9 cellular contexts compared by ENCODE assay signal in the genomic region with DNA sequence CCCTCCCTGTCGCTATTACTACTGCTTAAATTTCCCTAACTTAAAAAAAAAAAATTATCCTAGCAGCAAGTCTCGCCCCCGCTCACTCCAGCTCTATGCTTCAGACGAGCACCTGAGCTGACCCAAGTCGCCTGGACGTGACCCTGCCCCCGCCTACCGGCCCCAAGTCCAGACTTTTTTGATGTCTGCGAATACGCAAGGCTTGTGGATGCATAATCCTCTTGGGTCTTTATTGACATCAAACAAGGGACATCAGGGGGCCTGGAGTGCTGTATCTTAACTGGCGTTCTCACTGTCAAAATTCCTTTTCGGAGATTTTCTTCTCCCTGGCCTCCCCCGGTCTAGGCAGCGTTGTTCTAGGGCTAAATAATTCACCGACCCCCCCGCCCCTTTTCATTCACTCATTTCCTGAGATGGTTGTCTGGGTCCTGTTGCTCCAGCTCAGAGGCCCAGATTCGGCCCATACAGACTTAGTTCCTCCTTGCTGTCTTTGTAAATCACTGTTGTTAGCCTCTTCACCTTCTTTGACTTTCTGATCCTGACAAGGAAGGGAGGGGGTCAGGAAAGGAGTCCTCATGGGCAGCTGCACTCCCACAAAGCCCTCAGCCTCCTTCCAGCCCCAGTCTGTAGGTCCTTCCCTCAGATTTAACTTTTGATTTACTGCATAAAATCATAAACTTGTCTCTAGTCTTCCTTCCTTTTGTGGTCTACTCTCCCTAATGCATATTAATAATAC. TPM values are rescaled to one million over a fixed set of nuclear protein-coding genes. Genes with fewer than 3 reads are reported as not detected.
A peak's percentile ranks its signal among the peaks of the same experiment; 100 is the strongest.
DNase-seq lines count a peak whose midpoint lies in the region; ATAC-seq, FAIRE-seq and TF ChIP-seq lines count a peak whose summit lies in the region.
"Had no signal": no experiment of that assay in that cellular context is flagged by ENCODE, and none has a peak within 500 bp of the region (broad histone marks: within the 10 kb centered on the region; RNA-seq: fewer than 3 reads in every experiment).

No MANE protein-coding gene starts in this region.

- no peaks in the 10 kb centered on the region for H3K9me3 ChIP-seq in keratinocyte (ENCODE audit: control insufficient read depth, low read depth, low read length)
- H3K9me3 ChIP-seq in suprapubic skin: no peaks in the 10 kb centered on the region

- TF ChIP-seq CTCF in keratinocyte (optimal IDR thresholded peaks at IDR 0.05 in 1 of 3, IDR thresholded peaks at IDR 0.05 in 1 of 3, conservative IDR thresholded peaks at IDR 0.05 in 1 of 3; ENCODE audit: extremely low read depth in 1 of 3, insufficient read depth in 2 of 3, low read length in 3 of 3) (no peak), suprapubic skin (IDR thresholded peaks at IDR 0.05) (no peak)

- no peak for DNase-seq in activated CD4-positive, alpha-beta T cell treated with anti-CD3 and anti-CD28 coated beads for 36 hours
- no peak for DNase-seq in activated CD4-positive, alpha-beta T cell treated with anti-CD3 and anti-CD28 coated beads, Interleukin-2, amount 50 U/mL, for 48 hours
- no peak for DNase-seq in keratinocyte (ENCODE audit: low read depth, low spot score)
- no peak for DNase-seq in suprapubic skin (ENCODE audit: low spot score in 2 of 2)
- DNase-seq in NOMO-1 treated with DMSO at 0.1 percent for 48 hours (lab: John Stamatoyannopoulos, UW; ENCODE audit: unreplicated experiment): no peak
- no peak for DNase-seq in globus pallidus (ENCODE audit: low spot score)
- no peak for DNase-seq in NCI-H1105 treated with DMSO at 0.1 percent for 48 hours (lab: John Stamatoyannopoulos, UW)

- H4K20me1 ChIP-seq in keratinocyte (ENCODE audit: control insufficient read depth, extremely low read depth, insufficient read depth, low read length): no peaks in the 10 kb centered on the region

- dilution Hi-C loops in keratinocyte (cut with MboI; ENCODE audit: extremely low pct_ligation_motif_present, low sequenced_read_pairs): no loop called here

- H3K27me3 Mint-ChIP-seq in activated CD4-positive, alpha-beta T cell treated with anti-CD3 and anti-CD28 coated beads for 36 hours: peaks cover 46% of the 10 kb centered on the region
- H3K27me3 Mint-ChIP-seq in activated T-helper 17 cell treated with anti-CD3 and anti-CD28 coated beads, Interleukin-2, amount 50 U/mL, for 72 hours: peaks cover 42% of the 10 kb centered on the region

- H3K79me2 ChIP-seq in keratinocyte (ENCODE audit: control insufficient read depth, insufficient read depth, low read length): no peaks in the 10 kb centered on the region

- H3K4me2 ChIP-seq in keratinocyte (ENCODE audit: control insufficient read depth, extremely low read depth, insufficient read depth, low read depth, low read length): peak overlapping the region; percentile 71

- FAIRE-seq in keratinocyte (lab: Jason Lieb, UNC): no peak

- no peak overlapping the region for H2AFZ ChIP-seq in keratinocyte (ENCODE audit: control insufficient read depth, low read length)

- intact Hi-C loops in activated CD4-positive, alpha-beta T cell treated with anti-CD3 and anti-CD28 coated beads for 36 hours (cut with DNase I, micrococcal nuclease): no loop called here

- POLR2A ChIA-PET in activated CD4-positive, alpha-beta T cell treated with anti-CD3 and anti-CD28 coated beads for 36 hours (lab: Charles Lee): interaction anchor here (0.6 kb wide), 1 partner anchor 567 kb away, joined by 3 read pairs; no protein-coding TSS in a partner anchor

- no peaks in the 10 kb centered on the region for H3K9me3 Mint-ChIP-seq in activated CD4-positive, alpha-beta T cell treated with anti-CD3 and anti-CD28 coated beads for 36 hours (ENCODE audit: low read depth)
- H3K9me3 Mint-ChIP-seq in activated T-helper 17 cell treated with anti-CD3 and anti-CD28 coated beads, Interleukin-2, amount 50 U/mL, for 72 hours: no peaks in the 10 kb centered on the region

- 20% methylated on average over 17 of the region's 17 CpGs for WGBS in suprapubic skin

- peaks cover 25% of the 10 kb centered on the region for H3K4me1 Mint-ChIP-seq in activated CD4-positive, alpha-beta T cell treated with anti-CD3 and anti-CD28 coated beads for 36 hours
- peaks cover 18% of the 10 kb centered on the region for H3K4me1 Mint-ChIP-seq in activated T-helper 17 cell treated with anti-CD3 and anti-CD28 coated beads, Interleukin-2, amount 50 U/mL, for 72 hours

- H3K4me3 ChIP-seq in keratinocyte (ENCODE audit: control insufficient read depth in 2 of 3, extremely low read depth in 1 of 3, insufficient read depth in 2 of 3, low read depth in 1 of 3, low read length in 3 of 3): peak overlapping the region; percentile 35 to 64 (median 51)
- peak overlapping the region; percentile 63 for H3K4me3 ChIP-seq in suprapubic skin

- no peak for TF ChIP-seq EP300 in suprapubic skin (IDR thresholded peaks at IDR 0.05)

- CTCF ChIA-PET in activated CD4-positive, alpha-beta T cell treated with anti-CD3 and anti-CD28 coated beads for 36 hours (lab: Charles Lee): interaction anchor here (0.6 to 2.0 kb wide), 10 partner anchors 9 to 526 kb away, joined by 3 to 10 read pairs (median 3); a partner anchor contains a TSS

- H3K9ac ChIP-seq in keratinocyte (ENCODE audit: control insufficient read depth, extremely low read depth, insufficient read depth, low read length): peak overlapping the region; percentile 13

- H3K36me3 ChIP-seq in keratinocyte (ENCODE audit: control insufficient read depth in 2 of 2, extremely low read depth in 1 of 2, insufficient read depth in 2 of 2, low read length in 2 of 2) (no peaks in the 10 kb centered on the region), suprapubic skin (no peaks in the 10 kb centered on the region)

- H3K27ac ChIP-seq in keratinocyte (ENCODE audit: control insufficient read depth, insufficient read depth, low read length) (no peak overlapping the region), suprapubic skin (peak overlapping the region; percentile 82)
- H3K27ac ChIP-seq: HL-60 had no signal

- H3K27ac Mint-ChIP-seq in activated CD4-positive, alpha-beta T cell treated with anti-CD3 and anti-CD28 coated beads for 36 hours: no peak overlapping the region
- H3K27ac Mint-ChIP-seq in activated T-helper 17 cell treated with anti-CD3 and anti-CD28 coated beads, Interleukin-2, amount 50 U/mL, for 72 hours: peak overlapping the region; percentile 11

- ATAC-seq in activated CD4-positive, alpha-beta T cell treated with anti-CD3 and anti-CD28 coated beads for 36 hours: no peak
- no peak for ATAC-seq in activated T-helper 17 cell treated with anti-CD3 and anti-CD28 coated beads, Interleukin-2, amount 50 U/mL, for 72 hours (replicated peaks)

- H3K9me1 ChIP-seq in keratinocyte (ENCODE audit: control insufficient read depth, extremely low read depth, insufficient read depth, low read length): no peaks in the 10 kb centered on the region

- H3K4me1 ChIP-seq in keratinocyte (ENCODE audit: control insufficient read depth, extremely low read depth, insufficient read depth, low read length) (peaks cover 46% of the 10 kb centered on the region), suprapubic skin (peaks cover 72% of the 10 kb centered on the region)

- H3K4me3 Mint-ChIP-seq in activated CD4-positive, alpha-beta T cell treated with anti-CD3 and anti-CD28 coated beads for 36 hours: peak overlapping the region; percentile 64
- H3K4me3 Mint-ChIP-seq in activated T-helper 17 cell treated with anti-CD3 and anti-CD28 coated beads, Interleukin-2, amount 50 U/mL, for 72 hours: peak overlapping the region; percentile 63

- H3K36me3 Mint-ChIP-seq in activated CD4-positive, alpha-beta T cell treated with anti-CD3 and anti-CD28 coated beads for 36 hours (ENCODE audit: low read depth): no peaks in the 10 kb centered on the region
- H3K36me3 Mint-ChIP-seq in activated T-helper 17 cell treated with anti-CD3 and anti-CD28 coated beads, Interleukin-2, amount 50 U/mL, for 72 hours (ENCODE audit: low read depth): peaks cover 7% of the 10 kb centered on the region

- H3K27me3 ChIP-seq in keratinocyte (ENCODE audit: control insufficient read depth, extremely low read depth, insufficient read depth, low read length): no peaks in the 10 kb centered on the region
- H3K27me3 ChIP-seq in suprapubic skin: no peaks in the 10 kb centered on the region

- TF ChIP-seq POLR2A in suprapubic skin (IDR thresholded peaks at IDR 0.05): no peak

RNA-seq across cellular contexts. Expression of a gene that starts 0.6 kb away (rescaled TPM):
- total RNA-seq in activated CD4-positive, alpha-beta T cell treated with anti-CD3 and anti-CD28 coated beads for 36 hours: under 1 TPM; 0.02 to 0.18 TPM
- under 1 TPM; 0.08 to 0.11 TPM for total RNA-seq in activated T-helper 17 cell treated with anti-CD3 and anti-CD28 coated beads, Interleukin-2, amount 50 U/mL, for 72 hours
- polyA plus RNA-seq in keratinocyte: 2.3 to 5.2 TPM (median 3.4 TPM) in 3 replicates
- polyA plus RNA-seq in keratinocyte (2011; ENCODE audit: low read depth): 3.4 TPM
- polyA plus RNA-seq in keratinocyte (2011; cell fraction: cytosol; rRNA removed): 1.6 and 1.8 TPM in 2 replicates
- 12.4 and 13.2 TPM in 2 replicates for polyA plus RNA-seq in keratinocyte (2011; cell fraction: nucleus; rRNA removed)
- 4.5 and 5.6 TPM in 2 replicates for polyA plus RNA-seq in keratinocyte (2012; ENCODE audit: low replicate concordance)
- 9.4 to 19.5 TPM (median 12.3 TPM) in 3 replicates for polyA minus RNA-seq in keratinocyte
- 11.3 TPM for polyA minus RNA-seq in keratinocyte (2011; cell fraction: cytosol; rRNA and poly(A)+ RNA removed)
- polyA minus RNA-seq in keratinocyte (2011; cell fraction: nucleus; rRNA and poly(A)+ RNA removed): 11.1 and 16.4 TPM in 2 replicates
- total RNA-seq in suprapubic skin: 100 to 1,000 TPM in 2 of 4 donors, 10 to 100 TPM in 2; 52.2 to 308 (median 90.4) TPM

RNA-seq across cellular contexts. Expression of a gene that starts 17.6 kb away (rescaled TPM):
- total RNA-seq in activated CD4-positive, alpha-beta T cell treated with anti-CD3 and anti-CD28 coated beads for 36 hours: 10 to 100 TPM; 17.9 to 18.6 TPM
- 10 to 100 TPM; 15.2 to 19.4 TPM for total RNA-seq in activated T-helper 17 cell treated with anti-CD3 and anti-CD28 coated beads, Interleukin-2, amount 50 U/mL, for 72 hours
- polyA plus RNA-seq in keratinocyte: 17.8 to 33.4 TPM (median 20.0 TPM) in 3 replicates
- 2.8 TPM for polyA plus RNA-seq in keratinocyte (2011; ENCODE audit: low read depth)
- polyA plus RNA-seq in keratinocyte (2011; cell fraction: cytosol; rRNA removed): 21.5 and 28.0 TPM in 2 replicates
- 28.5 and 32.7 TPM in 2 replicates for polyA plus RNA-seq in keratinocyte (2011; cell fraction: nucleus; rRNA removed)
- 18.9 and 24.5 TPM in 2 replicates for polyA plus RNA-seq in keratinocyte (2012; ENCODE audit: low replicate concordance)
- 26.7 to 34.2 TPM (median 26.8 TPM) in 3 replicates for polyA minus RNA-seq in keratinocyte
- polyA minus RNA-seq in keratinocyte (2011; cell fraction: cytosol; rRNA and poly(A)+ RNA removed): 32.2 TPM
- 25.5 and 40.1 TPM in 2 replicates for polyA minus RNA-seq in keratinocyte (2011; cell fraction: nucleus; rRNA and poly(A)+ RNA removed)
- 100 to 1,000 TPM in 1 of 4 donors, 10 to 100 TPM in 3; 34.9 to 117 (median 48.1) TPM for total RNA-seq in suprapubic skin

Comparison
In these comparisons a context has a peak if more than half of its experiments do, and no peak if none do; other contexts are left out.
1. RNA of a gene that starts 0.6 kb away (total RNA-seq): 52.2 to 308 TPM in suprapubic skin; 0.02 to 0.18 TPM in activated CD4-positive, alpha-beta T cell treated with anti-CD3 and anti-CD28 coated beads for 36 hours and 0.08 to 0.11 TPM in activated T-helper 17 cell treated with anti-CD3 and anti-CD28 coated beads, Interleukin-2, amount 50 U/mL, for 72 hours; every median in the first group is over 10 times any median in the second.